19 cellular contexts compared by ENCODE assay signal in genomic region chr12:108964391-108965166, GRCh38. TPM values are rescaled to one million over a fixed set of nuclear protein-coding genes. Genes with fewer than 3 reads are reported as not detected.
DNase-seq lines count a peak whose midpoint lies in the region; ATAC-seq, FAIRE-seq and TF ChIP-seq lines count a peak whose summit lies in the region.
"Had no signal": no experiment of that assay in that cellular context is flagged by ENCODE, and none has a peak within 500 bp of the region (broad histone marks: within the 10 kb centered on the region; RNA-seq: fewer than 3 reads in every experiment).

No MANE protein-coding gene starts in this region.

- peaks cover 5% of the 10 kb centered on the region; the same call in 1 of the 2 replicates for H3K4me1 ChIP-seq in HepG2 (ENCODE audit: insufficient read depth, low read length)
- no peaks in the 10 kb centered on the region for H3K4me1 ChIP-seq in right lobe of liver
- peaks cover 4% of the 10 kb centered on the region for H3K4me1 ChIP-seq in neural progenitor cell
- H3K4me1 ChIP-seq: A549, BE2C, HAP-1 had no signal

- H3K9ac ChIP-seq in HepG2 (ENCODE audit: insufficient read depth, low read depth, low read length) (no peak overlapping the region), neural progenitor cell (no peak overlapping the region)

- H3K9me3 Mint-ChIP-seq in neural progenitor cell: no peaks in the 10 kb centered on the region
- H3K9me3 Mint-ChIP-seq: CD4-positive, alpha-beta memory T cell; HFFc6; IgD-negative memory B cell had no signal

- H3K27me3 Mint-ChIP-seq in neural progenitor cell (ENCODE audit: insufficient read depth, low read depth): no peaks in the 10 kb centered on the region

- H3K4me2 ChIP-seq in HepG2 (ENCODE audit: low read depth, low read length) (no peak overlapping the region), neural progenitor cell (no peak overlapping the region)
- H3K4me2 ChIP-seq: A549 had no signal

- POLR2A ChIA-PET in HepG2 (lab: Yijun Ruan, JAX): no interaction called here

- H2AFZ ChIP-seq in HepG2 (ENCODE audit: low read length) (no peak overlapping the region), neural progenitor cell (replicated peaks) (no peak overlapping the region)

- no peak overlapping the region for H3K4me3 ChIP-seq in HepG2 (replicated peaks in 1 of 3; ENCODE audit: insufficient read depth in 1 of 3, low read depth in 2 of 3, low read length in 3 of 3)
- no peak overlapping the region for H3K4me3 ChIP-seq in right lobe of liver
- no peak overlapping the region for H3K4me3 ChIP-seq in neural progenitor cell
- H3K4me3 ChIP-seq: A549, HAP-1 had no signal

- H3K27me3 ChIP-seq in HepG2 (ENCODE audit: control insufficient read depth in 1 of 2, insufficient read depth in 2 of 2, low read length in 2 of 2) (peaks cover 0 to 8% of the 10 kb centered on the region in 2 experiments; a peak in 1 of 5 replicates), right lobe of liver (no peaks in the 10 kb centered on the region), neural progenitor cell (no peaks in the 10 kb centered on the region)
- H3K27me3 ChIP-seq: BE2C had no signal

- in situ Hi-C loops in HepG2 (cut with HindIII; ENCODE audit: extremely low pct_ligation_motif_present, low pct_unique_long_range_greater_than_20kb): no loop called here

- no TSS peak for BruUV-seq in HepG2 (replicated peaks; lab: Mats Ljungman, UMichigan)

- CTCF ChIA-PET in HepG2 (lab: Yijun Ruan, JAX; ENCODE audit: low intra/inter-chr PET ratio, low total read pairs): no interaction called here

- no peak for FAIRE-seq in HepG2 (lab: Jason Lieb, UNC)
- FAIRE-seq: A549, GM19239, H1 had no signal

- TF ChIP-seq CTCF in HepG2 (CRISPR knock-in tag; IDR thresholded peaks at IDR 0.05) (no peak), right lobe of liver (IDR thresholded peaks at IDR 0.05) (no peak), neural progenitor cell (IDR thresholded peaks at IDR 0.05) (no peak)

- TF ChIP-seq EP300 in HepG2 (IDR thresholded peaks at IDR 0.05; ENCODE audit: low read depth in 2 of 2, low read length in 2 of 2): no peak
- TF ChIP-seq EP300 in HepG2 (CRISPR knock-in tag; IDR thresholded peaks at IDR 0.05; ENCODE audit: borderline replicate concordance): no peak

- TF ChIP-seq POLR2A in HepG2 (IDR thresholded peaks at IDR 0.05; ENCODE audit: insufficient read depth in 1 of 2, low read depth in 2 of 2, low read length in 2 of 2) (no peak), right lobe of liver (IDR thresholded peaks at IDR 0.05) (no peak)

- WGBS in HepG2 (ENCODE audit: low lambda C conversion rate): 6% methylated on average over 7 of the region's 7 CpGs
- 52% methylated on average over 6 of the region's 7 CpGs for WGBS in right lobe of liver (ENCODE audit: insufficient coverage, low coverage, low lambda C conversion rate, missing lambda C conversion rate)

- peaks cover 9% of the 10 kb centered on the region for H3F3A ChIP-seq in neural progenitor cell (ENCODE audit: low read depth)

- H3K4me3 Mint-ChIP-seq in neural progenitor cell: no peak overlapping the region
- H3K4me3 Mint-ChIP-seq: HFFc6, IgD-negative memory B cell had no signal

- H3K79me2 ChIP-seq in HepG2 (ENCODE audit: insufficient read depth, low read length) (no peaks in the 10 kb centered on the region), neural progenitor cell (ENCODE audit: low read depth) (no peaks in the 10 kb centered on the region)

- ATAC-seq in HepG2 (no peak), right lobe of liver (no peak), HG03432 (IDR thresholded peaks at IDR 0.05; ENCODE audit: unreplicated experiment) (no peak)

- H3K36me3 ChIP-seq in HepG2 (replicated peaks in 1 of 2; ENCODE audit: control insufficient read depth in 1 of 2, insufficient read depth in 2 of 2, low read length in 2 of 2) (no peaks in the 10 kb centered on the region), right lobe of liver (no peaks in the 10 kb centered on the region), neural progenitor cell (no peaks in the 10 kb centered on the region)
- H3K36me3 ChIP-seq: BE2C, HAP-1 had no signal

- H3K27ac ChIP-seq in HepG2 (ENCODE audit: extremely low read length, insufficient read depth, low read length) (no peak overlapping the region), right lobe of liver (no peak overlapping the region), neural progenitor cell (no peak overlapping the region)
- H3K27ac ChIP-seq: A549, C4-2B had no signal

- DNase-seq in HepG2 (ENCODE audit: low spot score) (no peak), right lobe of liver (no peak), NCI-H82 treated with DMSO at 0.1 percent for 48 hours (lab: John Stamatoyannopoulos, UW; ENCODE audit: unreplicated experiment) (peak; percentile 14), neural progenitor cell (ENCODE audit: low spot score) (peak; percentile 22), NCI-H526 treated with DMSO at 0.1 percent for 48 hours (lab: John Stamatoyannopoulos, UW) (no peak)
- DNase-seq: BE2C; CD4-positive, alpha-beta memory T cell; DMS53; GF-D8; HFFc6 had no signal

- intact Hi-C loops in HepG2 (cut with micrococcal nuclease; ENCODE audit: unreplicated experiment) (no loop called here), right lobe of liver (cut with DNase I) (no loop called here)

- H3K27ac Mint-ChIP-seq in neural progenitor cell: no peak overlapping the region
- H3K27ac Mint-ChIP-seq: HFFc6 had no signal

- no peaks in the 10 kb centered on the region for H3K36me3 Mint-ChIP-seq in neural progenitor cell
- H3K36me3 Mint-ChIP-seq: CD4-positive, alpha-beta memory T cell had no signal

- TF ChIP-seq RAD21 in HepG2 (CRISPR knock-in tag; IDR thresholded peaks at IDR 0.05): no peak

- no peaks in the 10 kb centered on the region for H4K20me1 ChIP-seq in HepG2 (ENCODE audit: insufficient read depth, low read length)
- H4K20me1 ChIP-seq in neural progenitor cell (ENCODE audit: low read depth): no peaks in the 10 kb centered on the region

- H3K4me1 Mint-ChIP-seq in neural progenitor cell: peaks cover 3% of the 10 kb centered on the region
- H3K4me1 Mint-ChIP-seq: CD4-positive, alpha-beta memory T cell; IgD-negative memory B cell had no signal

- no peaks in the 10 kb centered on the region for H3K9me3 ChIP-seq in HepG2 (ENCODE audit: low read length)
- no peaks in the 10 kb centered on the region for H3K9me3 ChIP-seq in right lobe of liver
- H3K9me3 ChIP-seq in neural progenitor cell (ENCODE audit: low read depth): no peaks in the 10 kb centered on the region
- H3K9me3 ChIP-seq: A549, BE2C, HAP-1 had no signal

TF ChIP-seq in HepG2, 621 proteins besides CTCF, POLR2A, EP300 and RAD21 (continues in another document):
- TF ChIP-seq MNT (IDR thresholded peaks at IDR 0.05): peak; percentile 64
- TF ChIP-seq POLR2G (IDR thresholded peaks at IDR 0.05; ENCODE audit: low read depth, low read length): no peak
- TF ChIP-seq TCF7L2 (IDR thresholded peaks at IDR 0.05; ENCODE audit: low read depth, low read length): no peak

RNA-seq across cellular contexts. Expression of gene SVOP, which starts 56.3 kb away (rescaled TPM):
- total RNA-seq in HepG2 (2016; rRNA removed; fragmentation: Illumina TruSeq; extraction: Trizol): not detected in 2 replicates
- total RNA-seq in HepG2 (2016; cell fraction: cytosol; rRNA removed; fragmentation: Illumina TruSeq; extraction: Trizol; ENCODE audit: low read depth): not detected in 2 replicates
- 0.02 TPM in 1 of 2 replicates, not detected in the other for total RNA-seq in HepG2 (2016; cell fraction: insoluble cytoplasmic fraction; rRNA removed; fragmentation: Illumina TruSeq; extraction: Trizol)
- total RNA-seq in HepG2 (2016; cell fraction: membrane; rRNA removed; fragmentation: Illumina TruSeq; extraction: Trizol): not detected in 2 replicates
- total RNA-seq in HepG2 (2016; cell fraction: nucleus; rRNA removed; fragmentation: Illumina TruSeq; extraction: Trizol): not detected in 2 replicates
- polyA plus RNA-seq in HepG2 (2011; rRNA removed): not detected in 2 replicates
- polyA plus RNA-seq in HepG2 (2011; cell fraction: cytosol; rRNA removed): not detected in 2 replicates
- polyA plus RNA-seq in HepG2 (2011; cell fraction: nucleus; rRNA removed): not detected in 2 replicates
- polyA plus RNA-seq in HepG2 (2012): not detected in 2 replicates
- polyA plus RNA-seq in HepG2 (2016; cell fraction: cytosol; fragmentation: Illumina TruSeq; extraction: Trizol; ENCODE audit: low read depth): not detected in 2 replicates
- 0.03 TPM in 1 of 2 replicates, not detected in the other for polyA plus RNA-seq in HepG2 (2016; cell fraction: insoluble cytoplasmic fraction; fragmentation: Illumina TruSeq; extraction: Trizol; ENCODE audit: low read depth)
- polyA plus RNA-seq in HepG2 (2016; cell fraction: membrane; fragmentation: Illumina TruSeq; extraction: Trizol; ENCODE audit: low read depth): not detected in 2 replicates
- polyA plus RNA-seq in HepG2 (2016; cell fraction: nucleus; fragmentation: Illumina TruSeq; extraction: Trizol; ENCODE audit: insufficient read depth, low read depth): not detected in 2 replicates
- polyA minus RNA-seq in HepG2 (2011; rRNA and poly(A)+ RNA removed; ENCODE audit: low replicate concordance): not detected in 2 replicates
- polyA minus RNA-seq in HepG2 (2011; cell fraction: cytosol; rRNA and poly(A)+ RNA removed): not detected in 2 replicates
- polyA minus RNA-seq in HepG2 (2011; cell fraction: nucleus; rRNA and poly(A)+ RNA removed): not detected in 2 replicates
- total RNA-seq in right lobe of liver: not detected
- 0.12 TPM in 1 of 2 replicates, not detected in the other for total RNA-seq in neural progenitor cell (ENCODE audit: low replicate concordance)
- total RNA-seq: CD4-positive, alpha-beta memory T cell; H1; HFFc6; HT-29 had no signal
- polyA plus RNA-seq: A549; AG04450; CD4-positive, alpha-beta memory T cell; IgD-negative memory B cell had no signal

Comparison
In these comparisons a context has a peak if more than half of its experiments do, and no peak if none do; other contexts are left out.
1. DNase-seq: peak in NCI-H82 treated with DMSO at 0.1 percent for 48 hours (single experiment) and neural progenitor cell (single experiment); none in HepG2 (single experiment), right lobe of liver (0 of 3) and NCI-H526 treated with DMSO at 0.1 percent for 48 hours (single experiment).